Comparison of ENCODE assay signal across 9 cellular contexts in the genomic region with DNA sequence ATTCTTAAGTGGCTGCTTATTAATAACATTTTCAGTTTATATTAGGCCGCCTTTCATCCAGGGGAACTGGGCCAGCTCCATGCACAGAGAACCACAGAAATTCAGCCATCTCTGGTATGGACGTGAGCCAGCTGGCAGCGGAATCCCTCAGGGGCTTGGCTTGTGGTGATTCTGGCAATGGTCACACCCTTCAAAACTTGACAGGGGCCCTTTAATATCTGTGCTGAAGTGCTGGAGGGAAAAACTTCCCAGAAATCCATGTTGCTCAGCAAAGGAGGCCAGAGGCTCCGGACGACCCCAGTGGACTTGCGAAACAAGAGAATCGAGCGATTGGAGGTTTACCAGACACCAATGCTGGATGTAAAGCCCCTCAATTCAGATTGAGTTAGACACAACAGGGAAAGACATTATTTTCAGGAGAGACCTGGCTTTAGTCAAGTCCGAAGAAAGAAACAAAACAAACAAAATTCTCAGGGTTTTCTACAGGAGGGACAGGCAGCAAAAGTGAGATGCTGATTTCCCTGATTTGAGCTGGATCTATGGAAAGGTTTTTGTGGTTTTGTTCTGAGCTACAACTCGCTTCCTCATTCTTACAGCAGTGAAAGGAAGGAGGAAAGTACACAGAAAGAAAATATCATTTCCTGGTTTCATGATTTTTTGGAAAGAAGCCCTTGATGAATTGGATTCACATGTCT. TPM values are rescaled to one million over a fixed set of nuclear protein-coding genes. Genes with fewer than 3 reads are reported as not detected.
DNase-seq lines count a peak whose midpoint lies in the region; ATAC-seq and TF ChIP-seq lines count a peak whose summit lies in the region.
"Had no signal": no experiment of that assay in that cellular context is flagged by ENCODE, and none has a peak within 500 bp of the region (broad histone marks: within the 10 kb centered on the region; RNA-seq: fewer than 3 reads in every experiment).

No MANE protein-coding gene starts in this region.

- no peak for TF ChIP-seq POLR2A in vagina (IDR thresholded peaks at IDR 0.05)

- POLR2A ChIA-PET in activated CD4-positive, alpha-beta T cell treated with anti-CD3 and anti-CD28 coated beads for 36 hours (lab: Charles Lee): no interaction called here
- POLR2A ChIA-PET in A673 (lab: Charles Lee; ENCODE audit: low non-redundant PET): no interaction called here

- intact Hi-C loops in vagina (cut with DNase I): no loop called here
- intact Hi-C loops in activated CD4-positive, alpha-beta T cell treated with anti-CD3 and anti-CD28 coated beads for 36 hours (cut with DNase I, micrococcal nuclease): no loop called here
- intact Hi-C loops in A673 (cut with micrococcal nuclease; ENCODE audit: unreplicated experiment): no loop called here

- H3K9ac ChIP-seq in endodermal cell (ENCODE audit: extremely low read depth, low read length, poor library complexity, severe bottlenecking): no peak overlapping the region

- CTCF ChIA-PET in activated CD4-positive, alpha-beta T cell treated with anti-CD3 and anti-CD28 coated beads for 36 hours (lab: Charles Lee): no interaction called here
- CTCF ChIA-PET in A673 (lab: Charles Lee): no interaction called here

- H3K27me3 ChIP-seq in endodermal cell (ENCODE audit: control insufficient read depth, insufficient read depth, low read length, poor library complexity, severe bottlenecking) (no peaks in the 10 kb centered on the region), vagina (no peaks in the 10 kb centered on the region), A673 (replicated peaks; ENCODE audit: insufficient read depth, low read depth, low read length, poor library complexity) (peaks cover 7% of the 10 kb centered on the region)

- H3K27me3 Mint-ChIP-seq in endodermal cell (ENCODE audit: insufficient read depth) (peaks cover 8% of the 10 kb centered on the region), mesothelial cell of epicardium (ENCODE audit: low read depth) (no peaks in the 10 kb centered on the region)
- peaks cover 3% of the 10 kb centered on the region for H3K27me3 Mint-ChIP-seq in activated CD4-positive, alpha-beta T cell treated with anti-CD3 and anti-CD28 coated beads for 36 hours

- H3K27ac Mint-ChIP-seq in endodermal cell (no peak overlapping the region), mesothelial cell of epicardium (peak overlapping the region; percentile 97)
- no peak overlapping the region for H3K27ac Mint-ChIP-seq in activated CD4-positive, alpha-beta T cell treated with anti-CD3 and anti-CD28 coated beads for 36 hours

- TF ChIP-seq CTCF in endodermal cell (conservative IDR thresholded peaks at IDR 0.05) (no peak), mesothelial cell of epicardium (IDR thresholded peaks at IDR 0.05; ENCODE audit: unreplicated experiment) (no peak), vagina (IDR thresholded peaks at IDR 0.05) (no peak), A673 (conservative IDR thresholded peaks at IDR 0.05; ENCODE audit: low read depth, low read length) (no peak)

- WGBS in endodermal cell (ENCODE audit: insufficient coverage in 1 of 2, insufficient read length in 1 of 2), 2 experiments: 96% methylated on average over 9 to 10 of the region's 10 CpGs

- BruUV-seq in A673 (replicated peaks; lab: Mats Ljungman, UMichigan): no TSS peak

- peaks cover 32% of the 10 kb centered on the region for H3K4me1 Mint-ChIP-seq in endodermal cell
- H3K4me1 Mint-ChIP-seq in mesothelial cell of epicardium: peaks cover 47% of the 10 kb centered on the region
- no peaks in the 10 kb centered on the region for H3K4me1 Mint-ChIP-seq in activated CD4-positive, alpha-beta T cell treated with anti-CD3 and anti-CD28 coated beads for 36 hours

- H3K9me3 ChIP-seq in endodermal cell (ENCODE audit: control insufficient read depth, low read length) (no peaks in the 10 kb centered on the region), vagina (no peaks in the 10 kb centered on the region), A673 (ENCODE audit: low read depth, low read length, poor library complexity, severe bottlenecking) (no peaks in the 10 kb centered on the region)

- peak; percentile 79 for DNase-seq in SIG-M5 treated with dmso at 0.1 percent for 504 hours (lab: John Stamatoyannopoulos, UW; ENCODE audit: unreplicated experiment)
- no peak for DNase-seq in SIG-M5 (lab: John Stamatoyannopoulos, UW)
- no peak for DNase-seq in endodermal cell
- DNase-seq in mesothelial cell of epicardium (ENCODE audit: low spot score in 2 of 2, unreplicated experiment in 2 of 2): peak in 1 of 2 experiments; percentile 57
- DNase-seq in vagina (ENCODE audit: extremely low spot score in 2 of 2): peak; percentile 58 to 92
- no peak for DNase-seq in activated CD4-positive, alpha-beta T cell treated with anti-CD3 and anti-CD28 coated beads for 36 hours
- no peak for DNase-seq in A673 (ENCODE audit: low spot score)
- DNase-seq: activated CD4-positive, alpha-beta T cell treated with anti-CD3 and anti-CD28 coated beads for 4 hours had no signal

- no peak overlapping the region for H3K4me3 ChIP-seq in endodermal cell (ENCODE audit: low read length)
- H3K4me3 ChIP-seq in vagina: peak overlapping the region; percentile 16 to 32
- no peak overlapping the region for H3K4me3 ChIP-seq in A673 (ENCODE audit: low read depth, low read length, poor library complexity, severe bottlenecking)

- no peak overlapping the region for H3K4me3 Mint-ChIP-seq in endodermal cell
- H3K4me3 Mint-ChIP-seq in mesothelial cell of epicardium: peak overlapping the region; percentile 20
- no peak overlapping the region for H3K4me3 Mint-ChIP-seq in activated CD4-positive, alpha-beta T cell treated with anti-CD3 and anti-CD28 coated beads for 36 hours

- no peaks in the 10 kb centered on the region for H3K36me3 Mint-ChIP-seq in endodermal cell (ENCODE audit: low read depth)
- H3K36me3 Mint-ChIP-seq in mesothelial cell of epicardium: no peaks in the 10 kb centered on the region
- H3K36me3 Mint-ChIP-seq in activated CD4-positive, alpha-beta T cell treated with anti-CD3 and anti-CD28 coated beads for 36 hours (ENCODE audit: low read depth): no peaks in the 10 kb centered on the region

- no peak for ATAC-seq in activated CD4-positive, alpha-beta T cell treated with anti-CD3 and anti-CD28 coated beads for 36 hours
- ATAC-seq in HG03095 (IDR thresholded peaks at IDR 0.05; ENCODE audit: unreplicated experiment): no peak

- no peaks in the 10 kb centered on the region for H3K9me3 Mint-ChIP-seq in endodermal cell
- no peaks in the 10 kb centered on the region for H3K9me3 Mint-ChIP-seq in mesothelial cell of epicardium
- H3K9me3 Mint-ChIP-seq in activated CD4-positive, alpha-beta T cell treated with anti-CD3 and anti-CD28 coated beads for 36 hours (ENCODE audit: low read depth): no peaks in the 10 kb centered on the region

- H3K27ac ChIP-seq in endodermal cell (ENCODE audit: low read depth, low read length) (peak overlapping the region; percentile 42), vagina (peak overlapping the region; percentile 61), A673 (ENCODE audit: low read depth, low read length, poor library complexity, severe bottlenecking) (no peak overlapping the region)

- H3K36me3 ChIP-seq in endodermal cell (ENCODE audit: control insufficient read depth, insufficient read depth, low read length): no peaks in the 10 kb centered on the region
- no peaks in the 10 kb centered on the region for H3K36me3 ChIP-seq in vagina
- H3K36me3 ChIP-seq in A673 (ENCODE audit: insufficient read depth, low read length, poor library complexity, severe bottlenecking): no peaks in the 10 kb centered on the region

- H3K4me1 ChIP-seq in endodermal cell (ENCODE audit: control insufficient read depth, insufficient read depth, low read length) (peaks cover 14% of the 10 kb centered on the region), vagina (peaks cover 92% of the 10 kb centered on the region), A673 (ENCODE audit: insufficient read depth, low read length, poor library complexity, severe bottlenecking) (no peaks in the 10 kb centered on the region)

RNA-seq across cellular contexts. Expression of gene PRICKLE2, which starts 11.1 kb away (rescaled TPM):
- total RNA-seq in endodermal cell (10 to 100 TPM in 1 of 2 donors, 1 to 10 TPM in 1; 8.5 to 10.4 TPM), mesothelial cell of epicardium (41.3 to 46.2 TPM (median 43.2 TPM) in 3 replicates), vagina (39.3 TPM), A673 (2021) (0.04 TPM in 1 of 2 replicates, not detected in the other)
- polyA plus RNA-seq in endodermal cell (2013, experiment 1 of 2): 7.4 TPM
- 7.5 TPM for polyA plus RNA-seq in endodermal cell (2013, experiment 2 of 2)
- total RNA-seq in activated CD4-positive, alpha-beta T cell treated with anti-CD3 and anti-CD28 coated beads for 36 hours: not detected

Comparison
In these comparisons a context has a peak if more than half of its experiments do, and no peak if none do; other contexts are left out.
1. DNase-seq: peak in SIG-M5 treated with dmso at 0.1 percent for 504 hours (single experiment) and vagina (2 of 2); none in SIG-M5 (single experiment), endodermal cell (single experiment), activated CD4-positive, alpha-beta T cell treated with anti-CD3 and anti-CD28 coated beads for 36 hours (single experiment) and A673 (single experiment).
2. H3K4me3 ChIP-seq: peak in vagina (2 of 2); none in endodermal cell (single experiment) and A673 (single experiment).